10 cellular contexts compared by ENCODE assay signal in the genomic region with DNA sequence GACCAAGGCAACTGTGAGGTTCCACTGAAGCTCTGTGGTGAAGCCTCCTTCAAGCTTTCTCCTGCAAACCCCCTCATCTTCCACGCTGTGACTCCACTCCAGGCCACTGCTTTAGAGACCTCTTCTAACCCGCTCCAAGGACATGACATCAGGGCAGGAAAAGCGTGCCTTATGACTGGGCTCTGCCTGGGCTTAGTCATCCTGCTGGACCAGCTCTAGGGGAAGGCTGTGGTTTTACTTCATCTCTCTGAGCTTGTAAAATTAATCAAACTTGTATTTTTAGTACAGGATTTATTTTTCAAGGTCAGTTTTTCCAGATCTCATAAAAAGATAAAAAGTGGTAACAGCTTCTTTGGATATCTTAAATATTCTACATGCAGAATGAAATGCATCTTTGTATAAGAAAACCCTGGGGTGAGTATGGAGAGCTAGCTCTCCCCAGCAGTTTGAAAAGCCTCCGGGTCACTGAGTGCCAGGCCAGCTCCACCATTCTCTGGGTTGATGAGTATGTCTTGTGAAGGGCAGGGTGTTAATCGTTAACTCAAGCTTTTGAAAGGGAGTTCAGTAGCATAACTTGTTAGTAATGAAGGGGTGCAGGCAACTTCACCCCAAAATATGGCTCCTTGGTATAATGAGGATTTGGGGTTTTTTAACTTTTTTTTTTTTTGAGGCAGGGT. TPM values are rescaled to one million over a fixed set of nuclear protein-coding genes. Genes with fewer than 3 reads are reported as not detected.
A peak's percentile ranks its signal among the peaks of the same experiment; 100 is the strongest.
DNase-seq lines count a peak whose midpoint lies in the region; TF ChIP-seq lines count a peak whose summit lies in the region.
"Had no signal": no experiment of that assay in that cellular context is flagged by ENCODE, and none has a peak within 500 bp of the region (broad histone marks: within the 10 kb centered on the region; RNA-seq: fewer than 3 reads in every experiment).

No MANE protein-coding gene starts in this region.

- TF ChIP-seq EP300 in ovary (IDR thresholded peaks at IDR 0.05), result no peak

- H3K4me3 Mint-ChIP-seq in HFFc6, result peak overlapping the region; percentile 72

- peak overlapping the region; percentile 93 for H3K27ac Mint-ChIP-seq in HFFc6

- H3K9me3 ChIP-seq in ovary, result no peaks in the 10 kb centered on the region

- peaks cover under 1% of the 10 kb centered on the region; the same call in 1 of the 2 replicates for H3K27me3 Mint-ChIP-seq in HFFc6 (ENCODE audit: insufficient read depth)

- no peaks in the 10 kb centered on the region for H3K27me3 ChIP-seq in ovary

- no peak overlapping the region for H3K4me3 ChIP-seq in ovary

- DNase-seq in HFFc6, result peak; percentile 96
- DNase-seq in UCSD-AML1 (lab: John Stamatoyannopoulos, UW; ENCODE audit: unreplicated experiment), result peak; percentile 44
- DNase-seq in foreskin melanocyte, result peak; percentile 78
- peak; percentile 90 for DNase-seq in stromal cell of bone marrow (ENCODE audit: low read depth)
- DNase-seq in activated CD4-positive, alpha-beta T cell treated with anti-CD3 and anti-CD28 coated beads, Interleukin-2, amount 50 U/mL, for 1 hour, result no peak
- DNase-seq in middle frontal gyrus (ENCODE audit: extremely low spot score, low spot score), result no peak
- DNase-seq in ovary, result no peak
- DNase-seq: activated naive CD4-positive, alpha-beta T cell treated with anti-CD3 and anti-CD28 coated beads, Interleukin-2, amount 50 U/mL, for 16 hours; NCI-H2081 had no signal

- no peak for TF ChIP-seq POLR2A in ovary (IDR thresholded peaks at IDR 0.05)

- no peaks in the 10 kb centered on the region for H3K4me1 ChIP-seq in ovary (ENCODE audit: insufficient read depth)

- no peaks in the 10 kb centered on the region; the same call in 1 of the 2 replicates for H3K36me3 Mint-ChIP-seq in HFFc6 (ENCODE audit: low read depth)

- H3K9me3 Mint-ChIP-seq in HFFc6, result no peaks in the 10 kb centered on the region

- H3K27ac ChIP-seq in ovary, result no peak overlapping the region
- H3K27ac ChIP-seq: VCaP had no signal

- WGBS in ovary, 3 donors, result 69 to 70% (median 69%) methylated on average over 5 of the region's 5 CpGs

- H3K36me3 ChIP-seq in ovary, result no peaks in the 10 kb centered on the region

- peaks cover 57% of the 10 kb centered on the region for H3K4me1 Mint-ChIP-seq in HFFc6 (ENCODE audit: low read depth)

- intact Hi-C loops in ovary (cut with DNase I), result no loop called here

- TF ChIP-seq CTCF in HFFc6 (IDR thresholded peaks at IDR 0.05) (no peak), ovary (IDR thresholded peaks at IDR 0.05) (no peak)

RNA-seq across cellular contexts. Expression of gene YPEL5, which starts 33.1 kb away (rescaled TPM):
- 100 to 1,000 TPM in 1 of 6 experiments, 10 to 100 TPM in 5; 81.8 to 110 (median 88.4) TPM for total RNA-seq in HFFc6 (2021; fragmentation: NEBNext Ultra II Directional; extraction: Animal tissue kit (Norgen Biotek cat#: 25700))
- 100 to 1,000 TPM in 2 of 7 donors, 10 to 100 TPM in 5; 65.1 to 103 (median 81.6) TPM for total RNA-seq in ovary
- polyA plus RNA-seq in ovary, result 10 to 100 TPM; 68.9 to 91.2 TPM

Comparison
In these comparisons a context has a peak if more than half of its experiments do, and no peak if none do; other contexts are left out.
1. DNase-seq: peak in HFFc6 (single experiment), UCSD-AML1 (single experiment), foreskin melanocyte (single experiment) and stromal cell of bone marrow (single experiment); none in activated CD4-positive, alpha-beta T cell treated with anti-CD3 and anti-CD28 coated beads, Interleukin-2, amount 50 U/mL, for 1 hour (single experiment), middle frontal gyrus (single experiment) and ovary (0 of 5).